Comparison of ENCODE assay signal across 8 cellular contexts in the genomic region with DNA sequence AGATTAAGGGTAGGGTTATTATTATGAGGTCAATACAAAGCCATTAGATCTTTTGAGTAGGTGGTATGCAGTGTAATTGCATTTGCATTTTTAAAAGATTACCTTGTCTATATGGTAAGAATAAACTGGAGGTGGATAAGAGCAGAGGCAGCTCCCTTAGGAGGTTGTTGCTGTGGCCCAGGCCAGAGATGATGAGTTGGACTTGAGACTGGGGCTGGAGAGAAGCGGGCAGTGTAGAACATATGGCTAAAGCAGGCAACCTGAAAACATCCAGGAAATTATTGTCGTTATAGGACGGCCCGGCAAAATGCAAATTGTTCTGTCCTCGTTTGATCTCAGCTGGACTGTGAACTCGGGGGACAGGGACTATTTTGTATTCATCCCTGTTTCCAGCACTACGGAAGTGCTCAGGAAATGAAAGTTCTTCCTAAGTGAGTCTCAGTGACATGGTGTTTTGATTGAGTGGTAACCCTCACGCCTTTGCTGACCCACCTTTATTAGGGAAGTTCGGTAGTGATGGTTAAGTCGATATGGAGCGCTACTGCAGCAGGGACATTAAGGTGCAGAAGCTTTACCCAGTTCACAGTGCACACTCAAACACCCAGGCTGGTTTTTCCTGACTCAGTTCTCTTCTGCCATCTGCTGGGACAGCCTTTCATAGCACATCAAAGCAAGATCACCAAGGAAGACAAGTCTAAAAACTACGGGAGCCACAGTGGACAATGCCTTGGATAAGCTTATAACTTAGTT. TPM values are rescaled to one million over a fixed set of nuclear protein-coding genes. Genes with fewer than 3 reads are reported as not detected.
DNase-seq lines count a peak whose midpoint lies in the region; ATAC-seq, FAIRE-seq and TF ChIP-seq lines count a peak whose summit lies in the region.

No MANE protein-coding gene starts in this region.

- POLR2A ChIA-PET in OCI-LY7 (lab: Charles Lee) = interaction anchor here (0.6 to 1.2 kb wide), 3 partner anchors 14 to 114 kb away, joined by 3 to 4 read pairs (median 3); a partner anchor contains a TSS

- H3K4me1 Mint-ChIP-seq in activated naive CD4-positive, alpha-beta T cell treated with anti-CD3 and anti-CD28 coated beads, Interleukin-2, amount 10 ng/mL, durations not matched to agents 7 days and 5 days = peaks cover 25% of the 10 kb centered on the region

- no peak overlapping the region for H3K4me3 ChIP-seq in OCI-LY7 (ENCODE audit: low read depth, low read length, poor library complexity, severe bottlenecking)
- H3K4me3 ChIP-seq in parathyroid adenoma (ENCODE audit: low read depth, low read length) = peak overlapping the region; percentile 2

- H3K9me3 ChIP-seq in OCI-LY7 (ENCODE audit: low read length) = no peaks in the 10 kb centered on the region
- no peaks in the 10 kb centered on the region for H3K9me3 ChIP-seq in parathyroid adenoma (ENCODE audit: control insufficient read depth, low read length)

- peak; percentile 30 for DNase-seq in DMS 273 treated with DMSO at 0.1 percent for 48 hours (lab: John Stamatoyannopoulos, UW)
- peak; percentile 73 for DNase-seq in HuH-7.5 (ENCODE audit: low spot score)
- peak; percentile 76 for DNase-seq in OCI-LY7 (ENCODE audit: low spot score)
- peak; percentile 76 for DNase-seq in activated naive CD4-positive, alpha-beta T cell treated with anti-CD3 and anti-CD28 coated beads, Interleukin-2, amount 10 ng/mL, durations not matched to agents 7 days and 5 days
- peak; percentile 58 to 64 for DNase-seq in frontal cortex (ENCODE audit: low spot score in 2 of 2)
- DNase-seq in activated CD8-positive, alpha-beta memory T cell treated with anti-CD3 and anti-CD28 coated beads, Interleukin-2, amount 50 U/mL, for 48 hours = no peak

- H3K27me3 ChIP-seq in parathyroid adenoma (ENCODE audit: control insufficient read depth, insufficient read depth, low read length) = no peaks in the 10 kb centered on the region

- no peak for FAIRE-seq in frontal cortex (lab: Jason Lieb, UNC)

- no peaks in the 10 kb centered on the region for H4K20me1 ChIP-seq in OCI-LY7 (ENCODE audit: insufficient read depth, low read length)

- H2AFZ ChIP-seq in OCI-LY7 (ENCODE audit: low read length) (peak overlapping the region; percentile 72; the same call in 1 of the 2 replicates), parathyroid adenoma (no peak overlapping the region)

- no peak overlapping the region for H3K27ac Mint-ChIP-seq in activated naive CD4-positive, alpha-beta T cell treated with anti-CD3 and anti-CD28 coated beads, Interleukin-2, amount 10 ng/mL, durations not matched to agents 7 days and 5 days

- H3K4me2 ChIP-seq in OCI-LY7 (ENCODE audit: low read length) (peak overlapping the region; percentile 43; the same call in 1 of the 2 replicates), parathyroid adenoma (ENCODE audit: low read length) (no peak overlapping the region)

- peak; percentile 85 for TF ChIP-seq CTCF in OCI-LY7 (conservative IDR thresholded peaks at IDR 0.05; ENCODE audit: low read length)
- TF ChIP-seq CTCF in parathyroid adenoma (IDR thresholded peaks at IDR 0.05) = peak; percentile 49

- no peaks in the 10 kb centered on the region for H3K36me3 ChIP-seq in OCI-LY7 (ENCODE audit: insufficient read depth, low read length)
- no peaks in the 10 kb centered on the region for H3K36me3 ChIP-seq in parathyroid adenoma (ENCODE audit: control insufficient read depth, insufficient read depth, low read length)

- H3K36me3 Mint-ChIP-seq in activated naive CD4-positive, alpha-beta T cell treated with anti-CD3 and anti-CD28 coated beads, Interleukin-2, amount 10 ng/mL, durations not matched to agents 7 days and 5 days = no peaks in the 10 kb centered on the region

- H3K27me3 Mint-ChIP-seq in activated naive CD4-positive, alpha-beta T cell treated with anti-CD3 and anti-CD28 coated beads, Interleukin-2, amount 10 ng/mL, durations not matched to agents 7 days and 5 days = peaks cover 45% of the 10 kb centered on the region

- H3K79me2 ChIP-seq in OCI-LY7 (ENCODE audit: insufficient read depth, low read depth, low read length) (no peaks in the 10 kb centered on the region), parathyroid adenoma (no peaks in the 10 kb centered on the region)

- no peaks in the 10 kb centered on the region for H3K9me2 ChIP-seq in OCI-LY7 (ENCODE audit: insufficient read depth, low read length)

- CTCF ChIA-PET in OCI-LY7 (lab: Charles Lee; ENCODE audit: unreplicated experiment) = interaction anchor here (1.2 to 1.7 kb wide), 3 partner anchors 93 to 117 kb away, joined by 5 to 8 read pairs (median 6); a partner anchor contains a TSS
- CTCF ChIA-PET in activated naive CD4-positive, alpha-beta T cell treated with anti-CD3 and anti-CD28 coated beads, Interleukin-2, amount 10 ng/mL, durations not matched to agents 7 days and 5 days (lab: Charles Lee) = interaction anchor here (0.6 to 4.1 kb wide), 21 partner anchors 10 to 222 kb away, joined by 3 to 44 read pairs (median 4); a partner anchor contains a TSS

- peaks cover 7% of the 10 kb centered on the region for H3K9me3 Mint-ChIP-seq in activated naive CD4-positive, alpha-beta T cell treated with anti-CD3 and anti-CD28 coated beads, Interleukin-2, amount 10 ng/mL, durations not matched to agents 7 days and 5 days

- H3K4me3 Mint-ChIP-seq in activated naive CD4-positive, alpha-beta T cell treated with anti-CD3 and anti-CD28 coated beads, Interleukin-2, amount 10 ng/mL, durations not matched to agents 7 days and 5 days = no peak overlapping the region

- H3K9ac ChIP-seq in parathyroid adenoma = no peak overlapping the region

- intact Hi-C loops in OCI-LY7 (cut with micrococcal nuclease; ENCODE audit: unreplicated experiment) = loop anchor here (1.0 kb wide), 2 partner anchors 93 to 114 kb away; a partner anchor contains a TSS

- H3K4me1 ChIP-seq in OCI-LY7 (ENCODE audit: insufficient read depth, low read length, poor library complexity, severe bottlenecking) (peaks cover 12% of the 10 kb centered on the region), parathyroid adenoma (no peaks in the 10 kb centered on the region)

- no TSS peak for BruUV-seq in OCI-LY7 (replicated peaks; lab: Mats Ljungman, UMichigan)

- ATAC-seq in GM21360 (IDR thresholded peaks at IDR 0.05; ENCODE audit: unreplicated experiment) = peak; percentile 82

- H3K27ac ChIP-seq in OCI-LY7 (ENCODE audit: low read depth, low read length, poor library complexity, severe bottlenecking) (no peak overlapping the region), parathyroid adenoma (no peak overlapping the region)

RNA-seq across cellular contexts. Expression of a gene that starts 27.2 kb away (rescaled TPM):
- 3.9 and 4.7 TPM in 2 replicates for total RNA-seq in OCI-LY7 (2014; rRNA removed; shearing (Covaris generic))
- total RNA-seq in OCI-LY7 (2022) (13.0 and 13.2 TPM in 2 replicates), frontal cortex (15.5 TPM)

RNA-seq across cellular contexts. Expression of a gene that starts 50.5 kb away (rescaled TPM):
- total RNA-seq in OCI-LY7 (2014; rRNA removed; shearing (Covaris generic)) = not detected in 2 replicates
- total RNA-seq in OCI-LY7 (2022) (0.13 and 0.15 TPM in 2 replicates), frontal cortex (42.8 TPM)

RNA-seq across cellular contexts. Expression of a gene that starts 55.2 kb away (rescaled TPM):
- 224 and 402 TPM in 2 replicates for total RNA-seq in OCI-LY7 (2014; rRNA removed; shearing (Covaris generic))
- total RNA-seq in OCI-LY7 (2022) (149 and 150 TPM in 2 replicates), frontal cortex (13.5 TPM)

Comparison
In these comparisons a context has a peak if more than half of its experiments do, and no peak if none do; other contexts are left out.
1. RNA of a gene that starts 50.5 kb away (total RNA-seq): 42.8 TPM in frontal cortex (single experiment); 0.13 to 0.15 TPM in OCI-LY7; every median in the first group is over 10 times any median in the second.
2. RNA of a gene that starts 55.2 kb away (total RNA-seq): 149 to 402 TPM in OCI-LY7; 13.5 TPM in frontal cortex (single experiment); every median in the first group is over 10 times any median in the second.